In the genomic region with DNA sequence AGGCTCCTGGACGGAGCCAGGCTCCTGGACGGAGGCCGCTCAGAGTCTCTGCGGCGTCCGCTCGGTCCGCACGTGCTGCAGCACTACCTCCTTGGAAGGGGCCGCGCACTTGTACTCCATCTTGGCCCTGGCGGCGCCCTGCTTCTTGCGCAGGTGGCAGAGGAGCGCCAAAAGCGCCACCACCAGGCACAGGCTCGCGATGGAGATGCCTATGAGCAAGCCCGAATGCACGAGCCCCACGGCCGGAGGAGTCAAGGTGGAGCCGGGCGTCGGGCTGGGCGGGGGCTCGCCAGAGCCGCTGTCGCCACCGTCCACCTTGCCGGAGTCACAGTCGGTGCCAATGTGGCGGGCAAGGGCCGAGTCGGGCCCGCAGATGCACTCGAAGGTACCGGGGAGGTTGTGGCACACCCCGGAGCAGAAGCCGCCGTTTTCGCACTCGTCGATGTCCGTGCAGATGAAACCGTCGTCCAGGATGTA, we compare ENCODE assay signal across 8 cellular contexts. TPM values are rescaled to one million over a fixed set of nuclear protein-coding genes. Genes with fewer than 3 reads are reported as not detected.
DNase-seq lines count a peak whose midpoint lies in the region; ATAC-seq, FAIRE-seq and TF ChIP-seq lines count a peak whose summit lies in the region.

No MANE protein-coding gene starts in this region.

- H3K9me3 Mint-ChIP-seq in activated CD4-positive, alpha-beta T cell treated with anti-CD3 and anti-CD28 coated beads for 36 hours (ENCODE audit: low read depth): no peaks in the 10 kb centered on the region
- H3K9me3 Mint-ChIP-seq in HFFc6: no peaks in the 10 kb centered on the region

- peak; percentile 45 for DNase-seq in activated CD4-positive, alpha-beta T cell treated with anti-CD3 and anti-CD28 coated beads for 36 hours
- no peak for DNase-seq in activated CD4-positive, alpha-beta T cell treated with anti-CD3 and anti-CD28 coated beads, Interleukin-2, amount 50 U/mL, for 1 hour
- peak; percentile 30 to 62 for DNase-seq in lung microvascular endothelial cell (ENCODE audit: low read depth in 2 of 2)
- DNase-seq in tibial nerve (ENCODE audit: low spot score in 2 of 2): no peak
- no peak for DNase-seq in HFFc6
- no peak for DNase-seq in D721Med (ENCODE audit: insufficient read length, low spot score)
- DNase-seq in central memory CD4-positive, alpha-beta T cell: no peak

- no peak overlapping the region for H3K9ac ChIP-seq in duodenal mucosa (ENCODE audit: low read depth in 1 of 2, low read length in 2 of 2)

- no peaks in the 10 kb centered on the region for H3K36me3 ChIP-seq in duodenal mucosa (ENCODE audit: control insufficient read depth in 1 of 2, insufficient read depth in 2 of 2, low read length in 2 of 2)
- no peaks in the 10 kb centered on the region for H3K36me3 ChIP-seq in tibial nerve

- H3K27me3 Mint-ChIP-seq in activated CD4-positive, alpha-beta T cell treated with anti-CD3 and anti-CD28 coated beads for 36 hours: peaks cover 52% of the 10 kb centered on the region
- H3K27me3 Mint-ChIP-seq in HFFc6 (ENCODE audit: insufficient read depth): peaks cover 35% of the 10 kb centered on the region; the same call in 1 of the 2 replicates

- H3K36me3 Mint-ChIP-seq in activated CD4-positive, alpha-beta T cell treated with anti-CD3 and anti-CD28 coated beads for 36 hours (ENCODE audit: low read depth): no peaks in the 10 kb centered on the region
- no peaks in the 10 kb centered on the region for H3K36me3 Mint-ChIP-seq in HFFc6 (ENCODE audit: low read depth)

- no peak overlapping the region for H3K4me3 Mint-ChIP-seq in activated CD4-positive, alpha-beta T cell treated with anti-CD3 and anti-CD28 coated beads for 36 hours
- no peak overlapping the region for H3K4me3 Mint-ChIP-seq in HFFc6

- TF ChIP-seq CTCF in tibial nerve (IDR thresholded peaks at IDR 0.05) (no peak), HFFc6 (IDR thresholded peaks at IDR 0.05) (no peak), D721Med (IDR thresholded peaks at IDR 0.05; ENCODE audit: insufficient read depth, missing control alignments) (no peak)

- H3K9me3 ChIP-seq in duodenal mucosa (ENCODE audit: control insufficient read depth in 1 of 2, low read length in 2 of 2) (no peaks in the 10 kb centered on the region), tibial nerve (no peaks in the 10 kb centered on the region)

- no peak for TF ChIP-seq EP300 in tibial nerve (IDR thresholded peaks at IDR 0.05)

- H3K27ac ChIP-seq in duodenal mucosa (ENCODE audit: low read depth, low read length) (no peak overlapping the region), tibial nerve (peak overlapping the region in 2 of 4 donors; percentile 12 to 40)

- peak; percentile 11 for ATAC-seq in activated CD4-positive, alpha-beta T cell treated with anti-CD3 and anti-CD28 coated beads for 36 hours

- peaks cover 5% of the 10 kb centered on the region for H3K4me1 Mint-ChIP-seq in activated CD4-positive, alpha-beta T cell treated with anti-CD3 and anti-CD28 coated beads for 36 hours
- peaks cover 6% of the 10 kb centered on the region; the same call in 1 of the 2 replicates for H3K4me1 Mint-ChIP-seq in HFFc6 (ENCODE audit: low read depth)

- H3K27me3 ChIP-seq in duodenal mucosa (ENCODE audit: control insufficient read depth in 1 of 2, insufficient read depth in 2 of 2, low read length in 2 of 2): peaks cover 33 to 42% of the 10 kb centered on the region in 2 donors
- H3K27me3 ChIP-seq in tibial nerve: peaks cover 0 to 9% of the 10 kb centered on the region in 2 donors

- POLR2A ChIA-PET in activated CD4-positive, alpha-beta T cell treated with anti-CD3 and anti-CD28 coated beads for 36 hours (lab: Charles Lee): no interaction called here

- FAIRE-seq in D721Med (lab: Jason Lieb, UNC): no peak

- no peak overlapping the region for H3K27ac Mint-ChIP-seq in activated CD4-positive, alpha-beta T cell treated with anti-CD3 and anti-CD28 coated beads for 36 hours
- no peak overlapping the region for H3K27ac Mint-ChIP-seq in HFFc6

- no peak for TF ChIP-seq POLR2A in tibial nerve (IDR thresholded peaks at IDR 0.05)

- 20 to 33% methylated on average over 22 to 24 of the region's 47 CpGs for WGBS in tibial nerve, 2 donors

- intact Hi-C loops in activated CD4-positive, alpha-beta T cell treated with anti-CD3 and anti-CD28 coated beads for 36 hours (cut with DNase I, micrococcal nuclease): loop anchor here (2.0 to 10.0 kb wide), 4 partner anchors 187 to 1343 kb away; a partner anchor contains a TSS

- CTCF ChIA-PET in activated CD4-positive, alpha-beta T cell treated with anti-CD3 and anti-CD28 coated beads for 36 hours (lab: Charles Lee): interaction anchor here (0.5 kb wide), 1 partner anchor 356 kb away, joined by 3 read pairs; no protein-coding TSS in a partner anchor

- peaks cover 9 to 25% of the 10 kb centered on the region in 2 donors for H3K4me1 ChIP-seq in duodenal mucosa (ENCODE audit: control insufficient read depth in 1 of 2, insufficient read depth in 2 of 2, low read length in 2 of 2)
- peaks cover 0 to 64% (median 6%) of the 10 kb centered on the region in 4 donors for H3K4me1 ChIP-seq in tibial nerve

- H3K4me3 ChIP-seq in duodenal mucosa (ENCODE audit: low read depth in 1 of 2, low read length in 2 of 2): peak overlapping the region; percentile 44 to 66
- peak overlapping the region; percentile 41 to 64 (median 52) for H3K4me3 ChIP-seq in tibial nerve

RNA-seq across cellular contexts. Expression of a gene that starts 1.7 kb away (rescaled TPM):
- not detected for total RNA-seq in activated CD4-positive, alpha-beta T cell treated with anti-CD3 and anti-CD28 coated beads for 36 hours
- total RNA-seq in lung microvascular endothelial cell: 3.2 and 9.2 TPM in 2 replicates
- total RNA-seq in tibial nerve: 10 to 100 TPM; 48.1 to 60.3 (median 56.9) TPM
- under 1 TPM; 0.05 to 0.11 (median 0.09) TPM for total RNA-seq in HFFc6 (2021; fragmentation: NEBNext Ultra II Directional; extraction: Animal tissue kit (Norgen Biotek cat#: 25700))

RNA-seq across cellular contexts. Expression of a gene that starts 12.7 kb away (rescaled TPM):
- total RNA-seq in activated CD4-positive, alpha-beta T cell treated with anti-CD3 and anti-CD28 coated beads for 36 hours: not detected
- total RNA-seq in lung microvascular endothelial cell: not detected in 2 replicates
- not detected for total RNA-seq in tibial nerve
- total RNA-seq in HFFc6 (2021; fragmentation: NEBNext Ultra II Directional; extraction: Animal tissue kit (Norgen Biotek cat#: 25700)): not detected

RNA-seq across cellular contexts. Expression of a gene that starts 38.3 kb away (rescaled TPM):
- total RNA-seq in activated CD4-positive, alpha-beta T cell treated with anti-CD3 and anti-CD28 coated beads for 36 hours: under 1 TPM; 0.82 to 0.84 TPM
- total RNA-seq in lung microvascular endothelial cell: 20.8 and 129 TPM in 2 replicates
- total RNA-seq in tibial nerve: 10 to 100 TPM; 23.0 to 85.1 (median 65.7) TPM
- not detected for total RNA-seq in HFFc6 (2021; fragmentation: NEBNext Ultra II Directional; extraction: Animal tissue kit (Norgen Biotek cat#: 25700))

Comparison
In these comparisons a context has a peak if more than half of its experiments do, and no peak if none do; other contexts are left out.
1. DNase-seq: peak in activated CD4-positive, alpha-beta T cell treated with anti-CD3 and anti-CD28 coated beads for 36 hours (single experiment) and lung microvascular endothelial cell (2 of 2); none in activated CD4-positive, alpha-beta T cell treated with anti-CD3 and anti-CD28 coated beads, Interleukin-2, amount 50 U/mL, for 1 hour (single experiment), tibial nerve (0 of 2), HFFc6 (single experiment), D721Med (single experiment) and central memory CD4-positive, alpha-beta T cell (single experiment).
2. RNA of a gene that starts 38.3 kb away (total RNA-seq): 23.0 to 85.1 TPM in tibial nerve and 20.8 to 129 TPM in lung microvascular endothelial cell; 0.82 to 0.84 TPM in activated CD4-positive, alpha-beta T cell treated with anti-CD3 and anti-CD28 coated beads for 36 hours and not detected in HFFc6; every median in the first group is over 10 times any median in the second.